ENCODE assay signal across 9 cellular contexts in the genomic region with DNA sequence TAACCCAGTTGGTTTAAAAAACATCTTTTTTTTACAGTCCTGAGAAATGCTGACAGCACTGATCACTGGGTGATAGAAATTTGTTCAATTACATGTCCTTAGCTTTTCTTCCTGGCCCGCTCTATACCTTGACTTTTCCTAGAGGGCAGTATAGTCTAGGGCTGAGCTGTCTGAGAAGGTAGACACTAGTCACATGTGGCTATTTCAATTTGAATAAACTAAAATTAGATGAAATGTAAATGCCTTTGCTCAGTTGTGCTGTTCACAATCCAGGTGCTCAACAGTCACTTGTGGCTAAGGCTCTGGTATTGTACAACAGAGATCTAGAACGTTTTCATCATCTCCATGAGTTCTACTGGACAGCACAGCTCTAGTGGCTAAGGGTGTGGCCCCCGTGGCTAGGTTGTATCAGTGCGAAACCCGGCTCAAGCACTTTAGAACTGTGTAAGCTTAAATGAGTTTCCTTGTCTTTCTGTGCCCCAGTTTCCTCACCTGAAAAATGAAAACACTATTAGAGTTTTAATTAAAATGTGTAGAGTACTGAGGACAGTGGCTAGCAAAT.
A peak's percentile ranks its signal among the peaks of the same experiment; 100 is the strongest.
DNase-seq lines count a peak whose midpoint lies in the region; ATAC-seq and FAIRE-seq lines count a peak whose summit lies in the region.
"Had no signal": no experiment of that assay in that cellular context is flagged by ENCODE, and none has a peak within 500 bp of the region (broad histone marks: within the 10 kb centered on the region; RNA-seq: fewer than 3 reads in every experiment).

No MANE protein-coding gene starts in this region.

- ATAC-seq in GM19395 (IDR thresholded peaks at IDR 0.05; ENCODE audit: unreplicated experiment) (peak; percentile 89), HG03060 (IDR thresholded peaks at IDR 0.05; ENCODE audit: low read depth, unreplicated experiment) (peak; percentile 96)

- FAIRE-seq in GM19239 (lab: Jason Lieb, UNC), result no peak

- peak; percentile 6 for DNase-seq in DMS53 treated with DMSO at 0.1 percent for 48 hours (lab: John Stamatoyannopoulos, UW; ENCODE audit: unreplicated experiment)
- DNase-seq in SKM-1 (lab: John Stamatoyannopoulos, UW; ENCODE audit: unreplicated experiment), result peak; percentile 4
- no peak for DNase-seq in GM19239 (ENCODE audit: insufficient read length, low spot score)
- no peak for DNase-seq in NCI-H1092 (lab: John Stamatoyannopoulos, UW)
- no peak for DNase-seq in T-helper 2 cell
- no peak for DNase-seq in NCI-H510A treated with DMSO at 0.1 percent for 48 hours (lab: John Stamatoyannopoulos, UW)
- DNase-seq: Right ventricle myocardium superior had no signal

Comparison
In these comparisons a context has a peak if more than half of its experiments do, and no peak if none do; other contexts are left out.
1. DNase-seq: peak in DMS53 treated with DMSO at 0.1 percent for 48 hours (single experiment) and SKM-1 (single experiment); none in GM19239 (single experiment), NCI-H1092 (single experiment), T-helper 2 cell (0 of 5) and NCI-H510A treated with DMSO at 0.1 percent for 48 hours (single experiment).